Comparison of ENCODE assay signal across 2 cellular contexts in genomic region chr14:34436960-34437728, GRCh38.
TF ChIP-seq lines count a peak whose summit lies in the region.

No MANE protein-coding gene starts in this region.

TF ChIP-seq in SK-N-SH treated with all-trans-retinoic acid at 6 μM for 48 hours, 23 proteins besides CTCF, POLR2A, EP300 and RAD21 (continued from another document):
- no peak for TF ChIP-seq POU6F1 (CRISPR knock-in tag; IDR thresholded peaks at IDR 0.05; ENCODE audit: borderline replicate concordance, low read depth)
- TF ChIP-seq BACH2 (CRISPR knock-in tag; IDR thresholded peaks at IDR 0.05; ENCODE audit: borderline replicate concordance) = no peak
- no peak for TF ChIP-seq ZC3H10 (CRISPR knock-in tag; IDR thresholded peaks at IDR 0.05)
- TF ChIP-seq TCF4 (CRISPR knock-in tag; IDR thresholded peaks at IDR 0.05; ENCODE audit: borderline replicate concordance) = no peak
- no peak for TF ChIP-seq SNAI2 (CRISPR knock-in tag; IDR thresholded peaks at IDR 0.05)
- TF ChIP-seq CSRNP3 (CRISPR knock-in tag; IDR thresholded peaks at IDR 0.05) = no peak

TF ChIP-seq in SK-N-SH, 30 proteins besides CTCF, POLR2A, EP300 and RAD21 (continued from another document):
- no peak for TF ChIP-seq ZBTB33 (IDR thresholded peaks at IDR 0.05; ENCODE audit: borderline replicate concordance, low read depth)
- TF ChIP-seq YY1 (IDR thresholded peaks at IDR 0.05; ENCODE audit: low read depth) = no peak
- no peak for TF ChIP-seq NRF1 (IDR thresholded peaks at IDR 0.05; ENCODE audit: low read depth, low read length)
- TF ChIP-seq TCF12 (IDR thresholded peaks at IDR 0.05) = no peak
- TF ChIP-seq SMC3 (IDR thresholded peaks at IDR 0.05; ENCODE audit: low read depth, low read length) = no peak
- TF ChIP-seq NFIC (IDR thresholded peaks at IDR 0.05; ENCODE audit: borderline replicate concordance) = no peak
